ENCODE assay signal across 20 cellular contexts in genomic region chr5:179716286-179716685, GRCh38.
DNase-seq lines count a peak whose midpoint lies in the region; ATAC-seq and TF ChIP-seq lines count a peak whose summit lies in the region.
"Had no signal": no experiment of that assay in that cellular context is flagged by ENCODE, and none has a peak within 500 bp of the region (broad histone marks: within the 10 kb centered on the region; RNA-seq: fewer than 3 reads in every experiment).

No MANE protein-coding gene starts in this region.

- H3K9me3 Mint-ChIP-seq in effector memory CD8-positive, alpha-beta T cell = no peaks in the 10 kb centered on the region
- H3K9me3 Mint-ChIP-seq: activated CD4-positive, alpha-beta T cell treated with anti-CD3 and anti-CD28 coated beads, Interleukin-2, amount 10 ng/mL, durations not matched to agents 7 days and 5 days; activated T-helper 2 cell treated with anti-CD3 and anti-CD28 coated beads, Interferon-gamma antibody, Interleukin-2, Interleukin-4, amounts not matched to agents 10 μg/mL and 5 μg/mL and 100 μg/mL, durations not matched to agents 14 hours and 24 hours and 36 hours; naive thymus-derived CD4-positive, alpha-beta T cell had no signal

- DNase-seq in EL (peak; percentile 17), SK-N-MC (ENCODE audit: low read depth, low spot score) (no peak), NCI-H1048 (lab: John Stamatoyannopoulos, UW) (no peak)
- no peak for DNase-seq in effector memory CD8-positive, alpha-beta T cell
- no peak for DNase-seq in stimulated activated naive CD4-positive, alpha-beta T cell treated with Interleukin-2 at 50 U/mL for 16 hours (lab: John Stamatoyannopoulos, UW)
- DNase-seq: activated CD4-positive, alpha-beta T cell treated with anti-CD3 and anti-CD28 coated beads, Interleukin-2, amount 10 ng/mL, durations not matched to agents 7 days and 5 days; C1 segment of cervical spinal cord; Caco-2; KBM-7; left ventricle myocardium superior; MM.1S; naive thymus-derived CD4-positive, alpha-beta T cell; NCI-H1436; NCI-H446; NCI-H774; trophoblast cell had no signal

- ATAC-seq in effector memory CD8-positive, alpha-beta T cell (replicated peaks) = no peak
- no peak for ATAC-seq in GM21367 (IDR thresholded peaks at IDR 0.05; ENCODE audit: unreplicated experiment)
- ATAC-seq: left ventricle myocardium superior; naive thymus-derived CD4-positive, alpha-beta T cell; SK-N-SH treated with all-trans-retinoic acid at 6 μM for 48 hours had no signal

- H3K4me1 Mint-ChIP-seq in effector memory CD8-positive, alpha-beta T cell (ENCODE audit: low read depth in 2 of 2) = peaks cover 0 to 4% of the 10 kb centered on the region in 2 donors

- H3K4me3 ChIP-seq in SK-N-MC = no peak overlapping the region

- H3K27ac ChIP-seq in 22Rv1 (0 out of 2 replicates have a peak overlapping the region, but pooled peaks have one; percentile 17), SK-N-MC (peak overlapping the region; percentile 50; the same call in 1 of the 2 replicates)

- H3K9ac ChIP-seq in SK-N-MC (ENCODE audit: insufficient read length) = no peak overlapping the region

- no peaks in the 10 kb centered on the region for H3K27me3 Mint-ChIP-seq in effector memory CD8-positive, alpha-beta T cell
- H3K27me3 Mint-ChIP-seq: activated CD4-positive, alpha-beta T cell treated with anti-CD3 and anti-CD28 coated beads, Interleukin-2, amount 10 ng/mL, durations not matched to agents 7 days and 5 days; naive thymus-derived CD4-positive, alpha-beta T cell had no signal

- H3K36me3 Mint-ChIP-seq in effector memory CD8-positive, alpha-beta T cell (ENCODE audit: insufficient read depth) = peaks cover 91% of the 10 kb centered on the region

- peak overlapping the region; percentile 0 to 49 for H3K27ac Mint-ChIP-seq in effector memory CD8-positive, alpha-beta T cell

- H3K9me3 ChIP-seq in SK-N-MC (ENCODE audit: low read depth, low read length) = no peaks in the 10 kb centered on the region
- H3K9me3 ChIP-seq: Caco-2 had no signal

- peaks cover 77% of the 10 kb centered on the region for H3K36me3 ChIP-seq in SK-N-MC (ENCODE audit: insufficient read depth, low read length)

- no peak overlapping the region for H3K4me3 Mint-ChIP-seq in effector memory CD8-positive, alpha-beta T cell
- H3K4me3 Mint-ChIP-seq: activated CD4-positive, alpha-beta T cell treated with anti-CD3 and anti-CD28 coated beads, Interleukin-2, amount 10 ng/mL, durations not matched to agents 7 days and 5 days; naive thymus-derived CD4-positive, alpha-beta T cell had no signal

- TF ChIP-seq CTCF in 22Rv1 (IDR thresholded peaks at IDR 0.05) = no peak
